Comparison of ENCODE assay signal across 18 cellular contexts in genomic region chr15:59843609-59844008, GRCh38.
DNase-seq lines count a peak whose midpoint lies in the region; TF ChIP-seq lines count a peak whose summit lies in the region.
"Had no signal": no experiment of that assay in that cellular context is flagged by ENCODE, and none has a peak within 500 bp of the region (broad histone marks: within the 10 kb centered on the region; RNA-seq: fewer than 3 reads in every experiment).

No MANE protein-coding gene starts in this region.

- no peaks in the 10 kb centered on the region for H3K9me3 Mint-ChIP-seq in osteocyte (ENCODE audit: unreplicated experiment)
- H3K9me3 Mint-ChIP-seq: CD4-positive, CD25-positive, alpha-beta regulatory T cell; CD8-positive, alpha-beta memory T cell had no signal

- no peak overlapping the region for H3K4me3 Mint-ChIP-seq in osteocyte (ENCODE audit: unreplicated experiment)
- H3K4me3 Mint-ChIP-seq: CD14-positive monocyte; CD4-positive, alpha-beta memory T cell; CD4-positive, CD25-positive, alpha-beta regulatory T cell; CD8-positive, alpha-beta memory T cell had no signal

- no peaks in the 10 kb centered on the region for H3K4me1 Mint-ChIP-seq in osteocyte (ENCODE audit: unreplicated experiment)
- H3K4me1 Mint-ChIP-seq: CD14-positive monocyte had no signal

- peaks cover 66% of the 10 kb centered on the region for H3K4me1 ChIP-seq in SJCRH30
- H3K4me1 ChIP-seq: BE2C, BLaER1 had no signal

- DNase-seq in NCI-H146 treated with DMSO at 0.1 percent for 48 hours (lab: John Stamatoyannopoulos, UW; ENCODE audit: unreplicated experiment) (peak; percentile 15), SJCRH30 (peak; percentile 92 to 94), osteocyte (ENCODE audit: extremely low spot score, unreplicated experiment) (peak; percentile 54), NCI-H82 (lab: John Stamatoyannopoulos, UW) (no peak), GM19240 (ENCODE audit: insufficient read length, low spot score) (no peak), DMS 273 treated with DMSO at 0.1 percent for 48 hours (lab: John Stamatoyannopoulos, UW) (no peak)
- DNase-seq: 8988T; ACHN; BE2C; C1 segment of cervical spinal cord; CD4-positive, alpha-beta memory T cell; CD4-positive, CD25-positive, alpha-beta regulatory T cell; CD8-positive, alpha-beta memory T cell; COR-L47; DMS79 treated with DMSO at 0.1 percent for 48 hours; GF-D8 had no signal

- no peaks in the 10 kb centered on the region for H3K36me3 ChIP-seq in SJCRH30
- H3K36me3 ChIP-seq: BE2C, BLaER1 had no signal

- no peak overlapping the region for H3K4me3 ChIP-seq in SJCRH30
- H3K4me3 ChIP-seq: BLaER1 had no signal

- H3K9me3 ChIP-seq in SJCRH30 (replicated peaks), result no peaks in the 10 kb centered on the region
- H3K9me3 ChIP-seq: BE2C, BLaER1 had no signal

- H3K27me3 Mint-ChIP-seq in osteocyte (ENCODE audit: unreplicated experiment), result no peaks in the 10 kb centered on the region

- peak overlapping the region; percentile 85 for H3K27ac ChIP-seq in SJCRH30
- H3K27ac ChIP-seq: BLaER1 had no signal

- no peak overlapping the region for H3K27ac Mint-ChIP-seq in osteocyte (ENCODE audit: unreplicated experiment)
- H3K27ac Mint-ChIP-seq: CD14-positive monocyte; CD4-positive, alpha-beta memory T cell; CD8-positive, alpha-beta memory T cell had no signal

- TF ChIP-seq CTCF in osteocyte (IDR thresholded peaks at IDR 0.05), result no peak

- no peaks in the 10 kb centered on the region for H3K36me3 Mint-ChIP-seq in osteocyte (ENCODE audit: unreplicated experiment)
- H3K36me3 Mint-ChIP-seq: CD14-positive monocyte; CD4-positive, alpha-beta memory T cell; CD4-positive, CD25-positive, alpha-beta regulatory T cell; CD8-positive, alpha-beta memory T cell had no signal

- no peaks in the 10 kb centered on the region for H3K27me3 ChIP-seq in SJCRH30
- H3K27me3 ChIP-seq: BLaER1 had no signal

Comparison
In these comparisons a context has a peak if more than half of its experiments do, and no peak if none do; other contexts are left out.
1. DNase-seq: peak in NCI-H146 treated with DMSO at 0.1 percent for 48 hours (single experiment), SJCRH30 (2 of 2) and osteocyte (single experiment); none in NCI-H82 (single experiment), GM19240 (single experiment) and DMS 273 treated with DMSO at 0.1 percent for 48 hours (single experiment).